Comparison of ENCODE assay signal across 1 cellular context in genomic region chrX:65928522-65928921, GRCh38.
TF ChIP-seq lines count a peak whose summit lies in the region.

No MANE protein-coding gene starts in this region.

TF ChIP-seq in SK-N-SH treated with all-trans-retinoic acid at 6 μM for 48 hours, 23 proteins besides CTCF, POLR2A, EP300 and RAD21 (continued from another document):
- TF ChIP-seq PATZ1 (CRISPR knock-in tag; IDR thresholded peaks at IDR 0.05; ENCODE audit: borderline replicate concordance) (no peak), ZNF565 (CRISPR knock-in tag; conservative IDR thresholded peaks at IDR 0.05; ENCODE audit: low read depth) (no peak), RARB (CRISPR knock-in tag; IDR thresholded peaks at IDR 0.05) (no peak), CSDC2 (CRISPR knock-in tag; IDR thresholded peaks at IDR 0.05) (no peak), ZC3H10 (CRISPR knock-in tag; IDR thresholded peaks at IDR 0.05) (no peak), PPARA (CRISPR knock-in tag; IDR thresholded peaks at IDR 0.05; ENCODE audit: borderline replicate concordance) (no peak), OSR1 (CRISPR knock-in tag; IDR thresholded peaks at IDR 0.05) (no peak), ISL1 (CRISPR knock-in tag; IDR thresholded peaks at IDR 0.05) (no peak), ZNF70 (CRISPR knock-in tag; IDR thresholded peaks at IDR 0.05) (no peak), CSRNP3 (CRISPR knock-in tag; IDR thresholded peaks at IDR 0.05) (no peak), TSHZ2 (CRISPR knock-in tag; IDR thresholded peaks at IDR 0.05) (no peak)
- TF ChIP-seq, protein P1, sequence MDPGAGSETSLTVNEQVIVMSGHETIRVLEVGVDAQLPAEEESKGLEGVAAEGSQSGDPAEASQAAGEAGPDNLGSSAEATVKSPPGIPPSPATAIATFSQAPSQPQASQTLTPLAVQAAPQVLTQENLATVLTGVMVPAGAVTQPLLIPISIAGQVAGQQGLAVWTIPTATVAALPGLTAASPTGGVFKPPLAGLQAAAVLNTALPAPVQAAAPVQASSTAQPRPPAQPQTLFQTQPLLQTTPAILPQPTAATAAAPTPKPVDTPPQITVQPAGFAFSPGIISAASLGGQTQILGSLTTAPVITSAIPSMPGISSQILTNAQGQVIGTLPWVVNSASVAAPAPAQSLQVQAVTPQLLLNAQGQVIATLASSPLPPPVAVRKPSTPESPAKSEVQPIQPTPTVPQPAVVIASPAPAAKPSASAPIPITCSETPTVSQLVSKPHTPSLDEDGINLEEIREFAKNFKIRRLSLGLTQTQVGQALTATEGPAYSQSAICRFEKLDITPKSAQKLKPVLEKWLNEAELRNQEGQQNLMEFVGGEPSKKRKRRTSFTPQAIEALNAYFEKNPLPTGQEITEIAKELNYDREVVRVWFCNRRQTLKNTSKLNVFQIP (CRISPR knock-in tag; IDR thresholded peaks at IDR 0.05; ENCODE audit: borderline replicate concordance, low read depth), result no peak
